22 cellular contexts compared by ENCODE assay signal in the genomic region with DNA sequence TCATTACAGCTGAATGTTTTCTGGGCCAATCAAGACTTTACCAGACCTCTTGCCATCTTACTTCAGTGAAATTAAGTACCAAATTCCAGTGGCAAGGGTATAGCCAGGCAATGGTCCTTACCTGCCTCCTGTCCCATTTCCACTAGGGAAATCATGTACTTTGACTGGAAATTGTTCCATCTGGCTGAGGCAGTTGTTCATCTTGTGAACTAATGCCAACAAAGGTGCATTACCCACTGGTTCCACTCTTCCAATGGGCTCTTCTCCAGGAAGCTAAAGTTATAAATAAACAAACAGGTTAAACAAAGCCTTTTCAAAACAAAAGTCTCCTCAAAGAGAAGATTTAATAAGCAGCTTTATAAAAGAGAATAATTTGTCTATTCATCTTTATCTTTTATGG.
"Had no signal": no experiment of that assay in that cellular context is flagged by ENCODE, and none has a peak within 500 bp of the region (broad histone marks: within the 10 kb centered on the region; RNA-seq: fewer than 3 reads in every experiment).

No MANE protein-coding gene starts in this region.

- H3K4me3 ChIP-seq: lower lobe of right lung, right atrium auricular region, skin epidermis, stomach, testis, thyroid gland, transverse colon, upper lobe of left lung, vagina had no signal

- DNase-seq: islet precursor cell; left ventricle myocardium superior; lower lobe of right lung; mammary epithelial cell; mesenchymal stem cell; naive thymus-derived CD8-positive, alpha-beta T cell; nucleus accumbens; stimulated activated CD4-positive, alpha-beta T cell treated with anti-CD3 and anti-CD28 coated beads, Interleukin-12 subunit alpha, Interleukin-12 subunit beta, amount 100 ng/mL, for 4 hours; stimulated activated CD4-positive, alpha-beta T cell treated with anti-CD3 and anti-CD28 coated beads, Interleukin-15, amount 100 ng/mL, for 24 hours; stimulated activated CD4-positive, alpha-beta T cell treated with anti-CD3 and anti-CD28 coated beads, Interleukin-2, amount 100 ng/mL, for 24 hours; stimulated activated CD4-positive, alpha-beta T cell treated with anti-CD3 and anti-CD28 coated beads, Interleukin-4, amount 100 ng/mL, for 1 hour; stimulated activated naive B cell treated with anti-CD40 and anti-IgM and Interleukin-4, amounts not matched to agents 10 μg/mL and 1 μg/mL and 100 μg/mL, for 72 hours; stimulated activated naive CD8-positive, alpha-beta T cell treated with anti-CD3 and anti-CD28 coated beads, Interleukin-15, Interleukin-2, amounts not matched to agents 100 U/mL and 50 U/mL, for 24 hours; stomach; testis; thyroid gland; transverse colon; upper lobe of left lung had no signal

- H3K27ac ChIP-seq: lower lobe of right lung, right atrium auricular region, skin epidermis, stomach, testis, thyroid gland, transverse colon, upper lobe of left lung, vagina had no signal

- ATAC-seq: left ventricle myocardium superior; lower lobe of right lung; naive thymus-derived CD8-positive, alpha-beta T cell; sciatic nerve; stimulated activated naive B cell treated with anti-CD40 and anti-IgM and Interleukin-4, amounts not matched to agents 10 μg/mL and 1 μg/mL and 100 μg/mL, for 72 hours; stimulated activated naive CD8-positive, alpha-beta T cell treated with anti-CD3 and anti-CD28 coated beads, Interleukin-15, Interleukin-2, amounts not matched to agents 100 U/mL and 50 U/mL, for 24 hours had no signal
